Comparison of ENCODE assay signal across 1 cellular context in the genomic region with DNA sequence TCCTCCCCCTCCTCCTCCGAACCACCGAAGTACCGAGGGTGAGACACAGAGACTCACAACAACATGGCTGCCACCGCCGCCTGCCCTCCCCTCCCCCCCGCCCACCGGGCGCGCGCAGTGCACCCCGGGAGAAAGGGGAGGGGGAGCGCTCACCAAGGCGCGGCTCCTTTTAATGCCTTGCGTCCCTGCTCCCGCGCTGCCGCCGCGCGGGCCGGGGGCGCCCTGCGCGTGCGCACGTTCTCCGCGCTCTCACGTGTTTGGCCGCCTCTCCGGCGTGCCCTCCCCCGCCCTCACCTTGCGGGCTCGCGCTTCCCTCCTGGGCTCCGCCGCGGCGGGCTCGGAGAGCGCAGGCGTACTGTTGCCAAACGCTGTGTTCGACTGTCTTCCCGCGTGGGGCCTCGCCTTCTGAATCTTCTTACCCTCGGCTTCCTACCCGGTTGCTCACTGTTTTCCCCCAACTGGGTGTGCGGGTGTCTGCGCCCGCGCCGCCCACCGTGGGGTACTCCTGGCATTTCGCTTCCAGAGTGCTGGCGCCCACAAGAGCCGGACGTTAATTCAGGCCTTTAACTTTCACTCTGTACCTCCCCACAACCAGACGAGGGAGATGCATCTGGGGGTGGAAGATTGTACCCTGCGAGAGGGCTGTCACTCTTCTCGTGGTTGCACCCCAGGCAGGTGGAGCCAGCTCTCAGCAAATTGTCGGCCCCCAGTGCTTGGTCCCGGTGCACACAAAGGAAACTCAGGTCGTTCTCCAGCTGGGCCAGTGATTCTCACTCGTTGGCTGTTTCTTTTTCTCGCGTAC.
TF ChIP-seq lines count a peak whose summit lies in the region.

A gene with protein sequence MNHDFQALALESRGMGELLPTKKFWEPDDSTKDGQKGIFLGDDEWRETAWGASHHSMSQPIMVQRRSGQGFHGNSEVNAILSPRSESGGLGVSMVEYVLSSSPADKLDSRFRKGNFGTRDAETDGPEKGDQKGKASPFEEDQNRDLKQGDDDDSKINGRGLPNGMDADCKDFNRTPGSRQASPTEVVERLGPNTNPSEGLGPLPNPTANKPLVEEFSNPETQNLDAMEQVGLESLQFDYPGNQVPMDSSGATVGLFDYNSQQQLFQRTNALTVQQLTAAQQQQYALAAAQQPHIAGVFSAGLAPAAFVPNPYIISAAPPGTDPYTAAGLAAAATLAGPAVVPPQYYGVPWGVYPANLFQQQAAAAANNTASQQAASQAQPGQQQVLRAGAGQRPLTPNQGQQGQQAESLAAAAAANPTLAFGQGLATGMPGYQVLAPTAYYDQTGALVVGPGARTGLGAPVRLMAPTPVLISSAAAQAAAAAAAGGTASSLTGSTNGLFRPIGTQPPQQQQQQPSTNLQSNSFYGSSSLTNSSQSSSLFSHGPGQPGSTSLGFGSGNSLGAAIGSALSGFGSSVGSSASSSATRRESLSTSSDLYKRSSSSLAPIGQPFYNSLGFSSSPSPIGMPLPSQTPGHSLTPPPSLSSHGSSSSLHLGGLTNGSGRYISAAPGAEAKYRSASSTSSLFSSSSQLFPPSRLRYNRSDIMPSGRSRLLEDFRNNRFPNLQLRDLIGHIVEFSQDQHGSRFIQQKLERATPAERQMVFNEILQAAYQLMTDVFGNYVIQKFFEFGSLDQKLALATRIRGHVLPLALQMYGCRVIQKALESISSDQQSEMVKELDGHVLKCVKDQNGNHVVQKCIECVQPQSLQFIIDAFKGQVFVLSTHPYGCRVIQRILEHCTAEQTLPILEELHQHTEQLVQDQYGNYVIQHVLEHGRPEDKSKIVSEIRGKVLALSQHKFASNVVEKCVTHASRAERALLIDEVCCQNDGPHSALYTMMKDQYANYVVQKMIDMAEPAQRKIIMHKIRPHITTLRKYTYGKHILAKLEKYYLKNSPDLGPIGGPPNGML (minus strand): TSS at position 92 of the 802 bp plus-strand sequence. CDS start 23,484 bp downstream, outside the sequence.

TF ChIP-seq in K562, 482 proteins besides CTCF, POLR2A, EP300 and RAD21 (continued from another document and continues in another):
- no peak; the same call in 1 of the 2 replicates for TF ChIP-seq LCOR (CRISPR knock-in tag; IDR thresholded peaks at IDR 0.05)
- TF ChIP-seq MAFK (IDR thresholded peaks at IDR 0.05; ENCODE audit: low read length) = no peak
- TF ChIP-seq ZNF212 (CRISPR knock-in tag; IDR thresholded peaks at IDR 0.05) = no peak
- TF ChIP-seq L3MBTL2 (IDR thresholded peaks at IDR 0.05) = peak; percentile 96
- peak; percentile 65; the same call in 1 of the 2 replicates for TF ChIP-seq RNF2 (IDR thresholded peaks at IDR 0.05)
- peak; percentile 41; the same call in 1 of the 2 replicates for TF ChIP-seq ETV1 (tag; conservative IDR thresholded peaks at IDR 0.05; ENCODE audit: low read depth)
- TF ChIP-seq SOX6 (IDR thresholded peaks at IDR 0.05) = peak; percentile 55; the same call in 1 of the 2 replicates
- no peak for TF ChIP-seq SP2 (IDR thresholded peaks at IDR 0.05; ENCODE audit: extremely low read depth, low read depth, low read length, poor library complexity, severe bottlenecking)
- peak; percentile 77; the same call in 1 of the 2 replicates for TF ChIP-seq MTA3 (IDR thresholded peaks at IDR 0.05; ENCODE audit: borderline replicate concordance)
- no peak for TF ChIP-seq ZNF57 (CRISPR knock-in tag; IDR thresholded peaks at IDR 0.05)
- TF ChIP-seq, protein P1, sequence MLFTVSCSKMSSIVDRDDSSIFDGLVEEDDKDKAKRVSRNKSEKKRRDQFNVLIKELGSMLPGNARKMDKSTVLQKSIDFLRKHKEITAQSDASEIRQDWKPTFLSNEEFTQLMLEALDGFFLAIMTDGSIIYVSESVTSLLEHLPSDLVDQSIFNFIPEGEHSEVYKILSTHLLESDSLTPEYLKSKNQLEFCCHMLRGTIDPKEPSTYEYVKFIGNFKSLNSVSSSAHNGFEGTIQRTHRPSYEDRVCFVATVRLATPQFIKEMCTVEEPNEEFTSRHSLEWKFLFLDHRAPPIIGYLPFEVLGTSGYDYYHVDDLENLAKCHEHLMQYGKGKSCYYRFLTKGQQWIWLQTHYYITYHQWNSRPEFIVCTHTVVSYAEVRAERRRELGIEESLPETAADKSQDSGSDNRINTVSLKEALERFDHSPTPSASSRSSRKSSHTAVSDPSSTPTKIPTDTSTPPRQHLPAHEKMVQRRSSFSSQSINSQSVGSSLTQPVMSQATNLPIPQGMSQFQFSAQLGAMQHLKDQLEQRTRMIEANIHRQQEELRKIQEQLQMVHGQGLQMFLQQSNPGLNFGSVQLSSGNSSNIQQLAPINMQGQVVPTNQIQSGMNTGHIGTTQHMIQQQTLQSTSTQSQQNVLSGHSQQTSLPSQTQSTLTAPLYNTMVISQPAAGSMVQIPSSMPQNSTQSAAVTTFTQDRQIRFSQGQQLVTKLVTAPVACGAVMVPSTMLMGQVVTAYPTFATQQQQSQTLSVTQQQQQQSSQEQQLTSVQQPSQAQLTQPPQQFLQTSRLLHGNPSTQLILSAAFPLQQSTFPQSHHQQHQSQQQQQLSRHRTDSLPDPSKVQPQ (CRISPR knock-in tag; IDR thresholded peaks at IDR 0.05; ENCODE audit: borderline replicate concordance) = 0 out of 2 replicates have a peak, but pooled peaks have one; percentile 19
- TF ChIP-seq, protein P2, sequence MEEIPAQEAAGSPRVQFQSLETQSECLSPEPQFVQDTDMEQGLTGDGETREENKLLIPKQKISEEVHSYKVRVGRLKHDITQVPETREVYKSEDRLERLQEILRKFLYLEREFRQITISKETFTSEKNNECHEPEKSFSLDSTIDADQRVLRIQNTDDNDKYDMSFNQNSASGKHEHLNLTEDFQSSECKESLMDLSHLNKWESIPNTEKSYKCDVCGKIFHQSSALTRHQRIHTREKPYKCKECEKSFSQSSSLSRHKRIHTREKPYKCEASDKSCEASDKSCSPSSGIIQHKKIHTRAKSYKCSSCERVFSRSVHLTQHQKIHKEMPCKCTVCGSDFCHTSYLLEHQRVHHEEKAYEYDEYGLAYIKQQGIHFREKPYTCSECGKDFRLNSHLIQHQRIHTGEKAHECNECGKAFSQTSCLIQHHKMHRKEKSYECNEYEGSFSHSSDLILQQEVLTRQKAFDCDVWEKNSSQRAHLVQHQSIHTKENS (CRISPR knock-in tag; IDR thresholded peaks at IDR 0.05) = no peak
- peak; percentile 94 for TF ChIP-seq CCNT2 (IDR thresholded peaks at IDR 0.05; ENCODE audit: borderline replicate concordance, extremely low read depth, insufficient read length, low read depth, low read length)
- TF ChIP-seq, protein P3, sequence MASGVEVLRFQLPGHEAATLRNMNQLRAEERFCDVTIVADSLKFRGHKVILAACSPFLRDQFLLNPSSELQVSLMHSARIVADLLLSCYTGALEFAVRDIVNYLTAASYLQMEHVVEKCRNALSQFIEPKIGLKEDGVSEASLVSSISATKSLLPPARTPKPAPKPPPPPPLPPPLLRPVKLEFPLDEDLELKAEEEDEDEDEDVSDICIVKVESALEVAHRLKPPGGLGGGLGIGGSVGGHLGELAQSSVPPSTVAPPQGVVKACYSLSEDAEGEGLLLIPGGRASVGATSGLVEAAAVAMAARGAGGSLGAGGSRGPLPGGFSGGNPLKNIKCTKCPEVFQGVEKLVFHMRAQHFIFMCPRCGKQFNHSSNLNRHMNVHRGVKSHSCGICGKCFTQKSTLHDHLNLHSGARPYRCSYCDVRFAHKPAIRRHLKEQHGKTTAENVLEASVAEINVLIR (CRISPR knock-in tag; IDR thresholded peaks at IDR 0.05) = no peak
- TF ChIP-seq, protein P4, sequence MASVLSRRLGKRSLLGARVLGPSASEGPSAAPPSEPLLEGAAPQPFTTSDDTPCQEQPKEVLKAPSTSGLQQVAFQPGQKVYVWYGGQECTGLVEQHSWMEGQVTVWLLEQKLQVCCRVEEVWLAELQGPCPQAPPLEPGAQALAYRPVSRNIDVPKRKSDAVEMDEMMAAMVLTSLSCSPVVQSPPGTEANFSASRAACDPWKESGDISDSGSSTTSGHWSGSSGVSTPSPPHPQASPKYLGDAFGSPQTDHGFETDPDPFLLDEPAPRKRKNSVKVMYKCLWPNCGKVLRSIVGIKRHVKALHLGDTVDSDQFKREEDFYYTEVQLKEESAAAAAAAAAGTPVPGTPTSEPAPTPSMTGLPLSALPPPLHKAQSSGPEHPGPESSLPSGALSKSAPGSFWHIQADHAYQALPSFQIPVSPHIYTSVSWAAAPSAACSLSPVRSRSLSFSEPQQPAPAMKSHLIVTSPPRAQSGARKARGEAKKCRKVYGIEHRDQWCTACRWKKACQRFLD (CRISPR knock-in tag; IDR thresholded peaks at IDR 0.05) = 0 out of 2 replicates have a peak, but pooled peaks have one; percentile 19
- TF ChIP-seq BHLHE40 (IDR thresholded peaks at IDR 0.05; ENCODE audit: low read length) = peak; percentile 100
- TF ChIP-seq, protein P5, sequence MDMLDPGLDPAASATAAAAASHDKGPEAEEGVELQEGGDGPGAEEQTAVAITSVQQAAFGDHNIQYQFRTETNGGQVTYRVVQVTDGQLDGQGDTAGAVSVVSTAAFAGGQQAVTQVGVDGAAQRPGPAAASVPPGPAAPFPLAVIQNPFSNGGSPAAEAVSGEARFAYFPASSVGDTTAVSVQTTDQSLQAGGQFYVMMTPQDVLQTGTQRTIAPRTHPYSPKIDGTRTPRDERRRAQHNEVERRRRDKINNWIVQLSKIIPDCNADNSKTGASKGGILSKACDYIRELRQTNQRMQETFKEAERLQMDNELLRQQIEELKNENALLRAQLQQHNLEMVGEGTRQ (CRISPR knock-in tag; IDR thresholded peaks at IDR 0.05) = peak; percentile 73
- peak; percentile 38 for TF ChIP-seq NEUROD1 (IDR thresholded peaks at IDR 0.05; ENCODE audit: borderline replicate concordance, low read depth, low read length, partially characterized antibody)
- TF ChIP-seq, protein P6, sequence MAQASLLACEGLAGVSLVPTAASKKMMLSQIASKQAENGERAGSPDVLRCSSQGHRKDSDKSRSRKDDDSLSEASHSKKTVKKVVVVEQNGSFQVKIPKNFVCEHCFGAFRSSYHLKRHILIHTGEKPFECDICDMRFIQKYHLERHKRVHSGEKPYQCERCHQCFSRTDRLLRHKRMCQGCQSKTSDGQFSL (CRISPR knock-in tag; IDR thresholded peaks at IDR 0.05) = peak; percentile 25; the same call in 1 of the 2 replicates
- TF ChIP-seq, protein P6 (tag; IDR thresholded peaks at IDR 0.05) = no peak
- TF ChIP-seq EP400 (IDR thresholded peaks at IDR 0.05) = no peak; the same call in 1 of the 2 replicates
- TF ChIP-seq, protein P7, sequence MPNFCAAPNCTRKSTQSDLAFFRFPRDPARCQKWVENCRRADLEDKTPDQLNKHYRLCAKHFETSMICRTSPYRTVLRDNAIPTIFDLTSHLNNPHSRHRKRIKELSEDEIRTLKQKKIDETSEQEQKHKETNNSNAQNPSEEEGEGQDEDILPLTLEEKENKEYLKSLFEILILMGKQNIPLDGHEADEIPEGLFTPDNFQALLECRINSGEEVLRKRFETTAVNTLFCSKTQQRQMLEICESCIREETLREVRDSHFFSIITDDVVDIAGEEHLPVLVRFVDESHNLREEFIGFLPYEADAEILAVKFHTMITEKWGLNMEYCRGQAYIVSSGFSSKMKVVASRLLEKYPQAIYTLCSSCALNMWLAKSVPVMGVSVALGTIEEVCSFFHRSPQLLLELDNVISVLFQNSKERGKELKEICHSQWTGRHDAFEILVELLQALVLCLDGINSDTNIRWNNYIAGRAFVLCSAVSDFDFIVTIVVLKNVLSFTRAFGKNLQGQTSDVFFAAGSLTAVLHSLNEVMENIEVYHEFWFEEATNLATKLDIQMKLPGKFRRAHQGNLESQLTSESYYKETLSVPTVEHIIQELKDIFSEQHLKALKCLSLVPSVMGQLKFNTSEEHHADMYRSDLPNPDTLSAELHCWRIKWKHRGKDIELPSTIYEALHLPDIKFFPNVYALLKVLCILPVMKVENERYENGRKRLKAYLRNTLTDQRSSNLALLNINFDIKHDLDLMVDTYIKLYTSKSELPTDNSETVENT (CRISPR knock-in tag; IDR thresholded peaks at IDR 0.05) = peak; percentile 66; the same call in 1 of the 2 replicates
- TF ChIP-seq EGR1 (conservative IDR thresholded peaks at IDR 0.05) = peak; percentile 77
- TF ChIP-seq POLR2G (IDR thresholded peaks at IDR 0.05; ENCODE audit: low read depth, low read length) = peak; percentile 88
- no peak for TF ChIP-seq ZNF311 (CRISPR knock-in tag; IDR thresholded peaks at IDR 0.05)
- TF ChIP-seq ZKSCAN8 (CRISPR knock-in tag; IDR thresholded peaks at IDR 0.05) = peak; percentile 69; the same call in 1 of the 2 replicates
- no peak for TF ChIP-seq ZNF764 (CRISPR knock-in tag; IDR thresholded peaks at IDR 0.05; ENCODE audit: low read depth)
- 0 out of 4 replicates have a peak, but pooled peaks have one; percentile 5 to 21 for TF ChIP-seq FOXK2 (conservative IDR thresholded peaks at IDR 0.05 in 1 of 2, IDR thresholded peaks at IDR 0.05 in 1 of 2; ENCODE audit: low read depth in 2 of 2)
- no peak for TF ChIP-seq ETV5 (CRISPR knock-in tag; IDR thresholded peaks at IDR 0.05; ENCODE audit: low read depth)
- TF ChIP-seq NR3C1 (CRISPR knock-in tag; IDR thresholded peaks at IDR 0.05) = peak; percentile 91
- TF ChIP-seq, protein P8, sequence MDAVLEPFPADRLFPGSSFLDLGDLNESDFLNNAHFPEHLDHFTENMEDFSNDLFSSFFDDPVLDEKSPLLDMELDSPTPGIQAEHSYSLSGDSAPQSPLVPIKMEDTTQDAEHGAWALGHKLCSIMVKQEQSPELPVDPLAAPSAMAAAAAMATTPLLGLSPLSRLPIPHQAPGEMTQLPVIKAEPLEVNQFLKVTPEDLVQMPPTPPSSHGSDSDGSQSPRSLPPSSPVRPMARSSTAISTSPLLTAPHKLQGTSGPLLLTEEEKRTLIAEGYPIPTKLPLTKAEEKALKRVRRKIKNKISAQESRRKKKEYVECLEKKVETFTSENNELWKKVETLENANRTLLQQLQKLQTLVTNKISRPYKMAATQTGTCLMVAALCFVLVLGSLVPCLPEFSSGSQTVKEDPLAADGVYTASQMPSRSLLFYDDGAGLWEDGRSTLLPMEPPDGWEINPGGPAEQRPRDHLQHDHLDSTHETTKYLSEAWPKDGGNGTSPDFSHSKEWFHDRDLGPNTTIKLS (IDR thresholded peaks at IDR 0.05; ENCODE audit: borderline replicate concordance, low read depth) = peak; percentile 66; the same call in 1 of the 2 replicates
- TF ChIP-seq RBM17 (IDR thresholded peaks at IDR 0.05; ENCODE audit: borderline replicate concordance, low read depth, low read length) = no peak
- no peak for TF ChIP-seq EZH2 (IDR thresholded peaks at IDR 0.05; ENCODE audit: borderline replicate concordance, low read depth, low read length)
- 0 out of 2 replicates have a peak, but pooled peaks have one; percentile 50 for TF ChIP-seq MXI1 (IDR thresholded peaks at IDR 0.05; ENCODE audit: low read depth, low read length)
- TF ChIP-seq, protein P9, sequence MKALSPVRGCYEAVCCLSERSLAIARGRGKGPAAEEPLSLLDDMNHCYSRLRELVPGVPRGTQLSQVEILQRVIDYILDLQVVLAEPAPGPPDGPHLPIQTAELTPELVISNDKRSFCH (CRISPR knock-in tag; IDR thresholded peaks at IDR 0.05) = no peak
- TF ChIP-seq, protein P9 (tag; IDR thresholded peaks at IDR 0.05) = peak; percentile 93
